In the genomic region with DNA sequence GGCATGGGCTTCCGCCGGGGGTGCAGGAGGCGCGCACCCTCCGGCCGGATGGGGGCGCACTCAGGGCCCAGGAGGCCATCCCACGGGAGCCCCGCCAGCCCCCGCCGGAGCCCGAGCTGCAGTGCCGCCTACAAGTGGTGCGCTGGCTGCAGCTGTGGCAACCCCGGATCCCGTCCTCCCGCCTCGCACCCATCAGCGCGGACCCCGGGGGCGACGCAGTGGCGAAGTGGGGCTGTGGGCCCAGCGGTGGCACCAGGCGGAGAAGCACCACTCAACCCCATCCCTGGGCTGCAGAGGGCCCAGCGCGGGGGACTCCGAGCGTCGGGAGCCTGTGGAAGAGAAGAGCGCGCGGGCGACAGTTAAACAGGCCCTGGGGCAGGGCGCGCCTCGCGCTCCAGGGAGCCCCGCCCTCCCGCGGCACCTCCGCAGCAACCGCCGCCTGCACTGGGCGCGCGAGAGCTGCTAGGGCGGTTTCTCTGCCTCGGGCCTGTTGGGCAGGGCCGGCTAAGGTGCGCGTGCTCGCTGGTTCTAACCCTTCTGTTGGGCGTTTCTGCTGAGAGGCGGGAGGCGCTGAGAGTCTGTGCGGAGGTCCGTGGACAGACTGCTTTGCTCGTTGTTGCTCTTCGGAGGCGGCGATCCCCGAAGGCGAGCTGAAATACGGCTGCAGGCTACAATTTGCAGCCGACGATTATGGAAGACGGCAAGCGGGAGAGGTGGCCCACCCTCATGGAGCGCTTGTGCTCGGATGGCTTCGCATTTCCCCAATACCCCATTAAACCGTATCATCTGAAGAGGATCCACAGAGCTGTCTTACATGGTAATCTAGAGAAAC, we compare ENCODE assay signal across 8 cellular contexts. TPM values are rescaled to one million over a fixed set of nuclear protein-coding genes. Genes with fewer than 3 reads are reported as not detected.
DNase-seq lines count a peak whose midpoint lies in the region; ATAC-seq, FAIRE-seq and TF ChIP-seq lines count a peak whose summit lies in the region.
"Not testable (repeated sequence)": the region's sequence is repeated elsewhere in the genome, so short reads cannot be mapped to it uniquely, and the experiment has no call there.

A gene (plus strand): TSS at position 104 of the 832 bp plus-strand sequence. CDS start 587 bp downstream, at position 691.

- H3K9me3 ChIP-seq in BE2C; RWPE2 (ENCODE audit: severe bottlenecking); fibroblast of lung (ENCODE audit: control insufficient read depth, insufficient read depth, low read depth, low read length); mucosa of descending colon: not testable (repeated sequence)

- H3K79me2 ChIP-seq in fibroblast of lung (ENCODE audit: control insufficient read depth, insufficient read depth, low read length): not testable (repeated sequence)

- H3K36me3 ChIP-seq in BE2C; RWPE2 (ENCODE audit: low read depth); fibroblast of lung (ENCODE audit: control insufficient read depth, insufficient read depth, low read length); mucosa of descending colon (ENCODE audit: low read depth): not testable (repeated sequence)

- DNase-seq in BE2C (peak; percentile 82), GM19239 (ENCODE audit: insufficient read length, low spot score) (peak; percentile 25), RWPE2 (ENCODE audit: low spot score) (peak; percentile 76), fibroblast of lung (ENCODE audit: low read depth in 2 of 2) (peak; percentile 78 to 84), mucosa of descending colon (peak; percentile 81 to 91 (median 88))
- peak; percentile 95 for DNase-seq in activated effector memory CD4-positive, alpha-beta T cell treated with anti-CD3 and anti-CD28 coated beads, Interleukin-2, amount 50 U/mL, for 16 hours
- peak; percentile 60 to 86 (median 76) for DNase-seq in stimulated activated CD4-positive, alpha-beta T cell treated with anti-CD3 and anti-CD28 coated beads, TNF-alpha, amount 100 ng/mL, for 24 hours (ENCODE audit: low read depth in 3 of 3)

- not testable (repeated sequence) for FAIRE-seq in GM19239 (lab: Jason Lieb, UNC)

- H3K27ac ChIP-seq in RWPE2 (ENCODE audit: poor library complexity, severe bottlenecking) (peak within 1 kb of the TSS; percentile 81), fibroblast of lung (ENCODE audit: insufficient read depth, low read length) (peak within 1 kb of the TSS; percentile 63)

- peak within 1 kb of the TSS; percentile 69 for H3K4me2 ChIP-seq in fibroblast of lung (ENCODE audit: extremely low read depth, insufficient read depth, low read length)

- ATAC-seq in HG03097 (IDR thresholded peaks at IDR 0.05; ENCODE audit: low FRiP score, unreplicated experiment) (peak; percentile 89), RWPE2 (ENCODE audit: low read depth) (peak; percentile 94), mucosa of descending colon (peak; percentile 93)

- intact Hi-C loops in mucosa of descending colon (cut with DNase I, micrococcal nuclease): not testable (repeated sequence)

- peak; percentile 28; the same call in 1 of the 2 replicates for TF ChIP-seq CTCF in BE2C (IDR thresholded peaks at IDR 0.05; ENCODE audit: low read depth, low read length)
- TF ChIP-seq CTCF in RWPE2 (IDR thresholded peaks at IDR 0.05; ENCODE audit: poor library complexity, severe bottlenecking): peak; percentile 4
- TF ChIP-seq CTCF in fibroblast of lung (conservative IDR thresholded peaks at IDR 0.05 in 1 of 2, IDR thresholded peaks at IDR 0.05 in 1 of 2; ENCODE audit: low read depth in 1 of 2, low read length in 2 of 2): peak in 1 of 2 donors; percentile 12
- peak; percentile 73 for TF ChIP-seq CTCF in mucosa of descending colon (IDR thresholded peaks at IDR 0.05)

- H3K9ac ChIP-seq in fibroblast of lung (ENCODE audit: insufficient read depth, low read length): peak within 1 kb of the TSS; percentile 61

- H3K4me3 ChIP-seq in BE2C (ENCODE audit: low read depth, low read length) (peak within 1 kb of the TSS; percentile 58), RWPE2 (ENCODE audit: severe bottlenecking) (peak within 1 kb of the TSS; percentile 65), fibroblast of lung (replicated peaks in 1 of 4; ENCODE audit: control extremely low read depth in 1 of 4, insufficient read depth in 1 of 4, low read depth in 3 of 4, low read length in 4 of 4) (peak within 1 kb of the TSS; percentile 16 to 81 (median 66)), mucosa of descending colon (peak within 1 kb of the TSS; percentile 30)

- H2AFZ ChIP-seq in fibroblast of lung (ENCODE audit: low read length): peak within 1 kb of the TSS; percentile 89

- H3K4me1 ChIP-seq in BE2C; RWPE2 (ENCODE audit: insufficient read depth, poor library complexity, severe bottlenecking); fibroblast of lung (ENCODE audit: control insufficient read depth, extremely low read depth, insufficient read depth, low read length); mucosa of descending colon (ENCODE audit: low read depth): not testable (repeated sequence)

- not testable (repeated sequence) for H4K20me1 ChIP-seq in fibroblast of lung (ENCODE audit: control insufficient read depth, extremely low read depth, insufficient read depth, low read length)

- not testable (repeated sequence) for H3K27me3 ChIP-seq in BE2C; RWPE2 (ENCODE audit: insufficient read depth, poor library complexity, severe bottlenecking); fibroblast of lung (ENCODE audit: control insufficient read depth, insufficient read depth, low read length)

RNA-seq across cellular contexts. Expression of the gene that starts here (rescaled TPM):
- polyA plus RNA-seq in BE2C (2012; ENCODE audit: insufficient read depth, insufficient read length, low read depth): 1.7 TPM
- 23.3 and 25.2 TPM in 2 replicates for total RNA-seq in fibroblast of lung
- 3.7 and 4.8 TPM in 2 replicates for polyA plus RNA-seq in fibroblast of lung
- 2.7 and 3.5 TPM in 2 replicates for polyA plus RNA-seq in fibroblast of lung (2012)
- 3.6 and 4.2 TPM in 2 replicates for polyA minus RNA-seq in fibroblast of lung (ENCODE audit: low replicate concordance)
- 10 to 100 TPM; 17.1 to 32.1 (median 26.4) TPM for total RNA-seq in mucosa of descending colon

Comparison
In these comparisons a context has a peak if more than half of its experiments do, and no peak if none do; other contexts are left out.
1. Peak in every context shown above with its lines: DNase-seq, ATAC-seq, H3K4me3 ChIP-seq and H3K27ac ChIP-seq.
2. DNase-seq: peak in every context shown above with its lines; median percentile 95 in activated effector memory CD4-positive, alpha-beta T cell treated with anti-CD3 and anti-CD28 coated beads, Interleukin-2, amount 50 U/mL, for 16 hours; 88 in mucosa of descending colon; 82 in BE2C; 81 in fibroblast of lung; 76 in RWPE2; 76 in stimulated activated CD4-positive, alpha-beta T cell treated with anti-CD3 and anti-CD28 coated beads, TNF-alpha, amount 100 ng/mL, for 24 hours; 25 in GM19239.